Comparison of ENCODE assay signal across 20 cellular contexts in the genomic region with DNA sequence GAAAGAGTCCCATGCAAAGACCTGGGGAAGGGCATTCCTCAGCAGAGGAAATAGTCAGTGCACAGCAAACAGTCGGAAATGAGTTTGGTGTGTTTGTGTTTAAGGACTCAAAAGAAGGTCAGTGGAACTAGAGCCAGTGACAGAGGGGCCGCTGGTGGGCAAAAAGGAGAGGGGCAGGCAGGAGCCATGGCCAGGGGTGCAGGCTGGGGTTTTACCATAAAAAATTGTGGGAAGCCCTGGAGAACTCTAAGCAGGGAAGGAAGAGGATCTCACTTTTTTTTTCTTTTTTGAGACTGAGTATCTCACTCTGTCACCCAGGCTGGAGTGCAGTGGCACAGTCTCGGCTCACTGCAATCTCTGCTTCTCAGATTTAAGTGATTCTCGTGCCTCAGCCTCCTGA.
"Had no signal": no experiment of that assay in that cellular context is flagged by ENCODE, and none has a peak within 500 bp of the region (broad histone marks: within the 10 kb centered on the region; RNA-seq: fewer than 3 reads in every experiment).

No MANE protein-coding gene starts in this region.

- H3K9me3 Mint-ChIP-seq: activated CD4-positive, alpha-beta memory T cell treated with anti-CD3 and anti-CD28 coated beads, Interleukin-2, amount 10 ng/mL, durations not matched to agents 7 days and 5 days; activated CD4-positive, alpha-beta T cell treated with anti-CD3 and anti-CD28 coated beads, Interleukin-2, amount 10 ng/mL, durations not matched to agents 24 days and 14 days; activated naive CD4-positive, alpha-beta T cell treated with anti-CD3 and anti-CD28 coated beads for 36 hours; activated naive CD8-positive, alpha-beta T cell treated with anti-CD3 and anti-CD28 coated beads, Interleukin-2, amount 10 ng/mL, durations not matched to agents 7 days and 5 days; activated T-cell treated with anti-CD3 and anti-CD28 coated beads, Interleukin-2, amount 50 U/mL, for 72 hours; nephron progenitor cell; stimulated activated effector memory CD8-positive, alpha-beta T cell treated with anti-CD3 and anti-CD28 coated beads, Interleukin-12 subunit alpha, Interleukin-12 subunit beta, amount 100 ng/mL, for 72 hours; T-helper 1 cell treated with Interleukin-12 subunit alpha and Interleukin-12 subunit beta and Interleukin-4 antibody, amounts not matched to agents 30 μg/mL and 1 μg/mL, for 36 hours had no signal

- H3K4me3 ChIP-seq: colonic mucosa, lower lobe of right lung, mucosa of descending colon, stomach, testis, upper lobe of left lung had no signal

- H3K4me1 ChIP-seq: colonic mucosa had no signal

- H3K27me3 ChIP-seq: colonic mucosa, testis, upper lobe of left lung had no signal

- H3K27ac ChIP-seq: colonic mucosa, epithelial cell of prostate, lower lobe of right lung, testis, upper lobe of left lung had no signal

- H3K9me3 ChIP-seq: colonic mucosa, lower lobe of right lung, mucosa of descending colon, stomach, testis, upper lobe of left lung had no signal

- H3K36me3 Mint-ChIP-seq: activated naive CD8-positive, alpha-beta T cell treated with anti-CD3 and anti-CD28 coated beads, Interleukin-2, amount 10 ng/mL, durations not matched to agents 7 days and 5 days; stimulated activated effector memory CD8-positive, alpha-beta T cell treated with anti-CD3 and anti-CD28 coated beads, Interleukin-12 subunit alpha, Interleukin-12 subunit beta, amount 100 ng/mL, for 72 hours had no signal

- DNase-seq: activated CD4-positive, alpha-beta memory T cell treated with anti-CD3 and anti-CD28 coated beads, Interleukin-2, amount 10 ng/mL, durations not matched to agents 7 days and 5 days; activated CD4-positive, alpha-beta T cell treated with anti-CD3 and anti-CD28 coated beads, Interleukin-2, amount 10 ng/mL, durations not matched to agents 24 days and 14 days; activated effector memory CD4-positive, alpha-beta T cell treated with Interleukin-2 at 50 U/mL for 16 hours; activated naive CD4-positive, alpha-beta T cell treated with anti-CD3 and anti-CD28 coated beads for 36 hours; activated naive CD8-positive, alpha-beta T cell treated with anti-CD3 and anti-CD28 coated beads, Interleukin-2, amount 10 ng/mL, durations not matched to agents 7 days and 5 days; activated T-cell treated with anti-CD3 and anti-CD28 coated beads, Interleukin-2, amount 50 U/mL, for 72 hours; amniotic stem cell; colonic mucosa; lower lobe of right lung; mesendoderm; nephron progenitor cell; retina; stimulated activated CD4-positive, alpha-beta T cell treated with anti-CD3 and anti-CD28 coated beads, Interleukin-12 subunit alpha, Interleukin-12 subunit beta, amount 100 ng/mL, for 4 hours; stomach; testis; upper lobe of left lung had no signal

- H3K4me1 Mint-ChIP-seq: activated CD4-positive, alpha-beta T cell treated with anti-CD3 and anti-CD28 coated beads, Interleukin-2, amount 10 ng/mL, durations not matched to agents 24 days and 14 days; activated naive CD8-positive, alpha-beta T cell treated with anti-CD3 and anti-CD28 coated beads, Interleukin-2, amount 10 ng/mL, durations not matched to agents 7 days and 5 days; stimulated activated effector memory CD8-positive, alpha-beta T cell treated with anti-CD3 and anti-CD28 coated beads, Interleukin-12 subunit alpha, Interleukin-12 subunit beta, amount 100 ng/mL, for 72 hours had no signal

- H3K27ac Mint-ChIP-seq: activated CD4-positive, alpha-beta memory T cell treated with anti-CD3 and anti-CD28 coated beads, Interleukin-2, amount 10 ng/mL, durations not matched to agents 7 days and 5 days; activated CD4-positive, alpha-beta T cell treated with anti-CD3 and anti-CD28 coated beads, Interleukin-2, amount 10 ng/mL, durations not matched to agents 24 days and 14 days; activated naive CD4-positive, alpha-beta T cell treated with anti-CD3 and anti-CD28 coated beads for 36 hours; activated naive CD8-positive, alpha-beta T cell treated with anti-CD3 and anti-CD28 coated beads, Interleukin-2, amount 10 ng/mL, durations not matched to agents 7 days and 5 days; activated T-cell treated with anti-CD3 and anti-CD28 coated beads, Interleukin-2, amount 50 U/mL, for 72 hours; nephron progenitor cell; stimulated activated effector memory CD8-positive, alpha-beta T cell treated with anti-CD3 and anti-CD28 coated beads, Interleukin-12 subunit alpha, Interleukin-12 subunit beta, amount 100 ng/mL, for 72 hours; T-helper 1 cell treated with Interleukin-12 subunit alpha and Interleukin-12 subunit beta and Interleukin-4 antibody, amounts not matched to agents 30 μg/mL and 1 μg/mL, for 36 hours had no signal

- H3K36me3 ChIP-seq: colonic mucosa, lower lobe of right lung, stomach, upper lobe of left lung had no signal

- H3K4me3 Mint-ChIP-seq: activated CD4-positive, alpha-beta memory T cell treated with anti-CD3 and anti-CD28 coated beads, Interleukin-2, amount 10 ng/mL, durations not matched to agents 7 days and 5 days; activated CD4-positive, alpha-beta T cell treated with anti-CD3 and anti-CD28 coated beads, Interleukin-2, amount 10 ng/mL, durations not matched to agents 24 days and 14 days; activated naive CD4-positive, alpha-beta T cell treated with anti-CD3 and anti-CD28 coated beads for 36 hours; activated naive CD8-positive, alpha-beta T cell treated with anti-CD3 and anti-CD28 coated beads, Interleukin-2, amount 10 ng/mL, durations not matched to agents 7 days and 5 days; activated T-cell treated with anti-CD3 and anti-CD28 coated beads, Interleukin-2, amount 50 U/mL, for 72 hours; nephron progenitor cell; stimulated activated effector memory CD8-positive, alpha-beta T cell treated with anti-CD3 and anti-CD28 coated beads, Interleukin-12 subunit alpha, Interleukin-12 subunit beta, amount 100 ng/mL, for 72 hours; T-helper 1 cell treated with Interleukin-12 subunit alpha and Interleukin-12 subunit beta and Interleukin-4 antibody, amounts not matched to agents 30 μg/mL and 1 μg/mL, for 36 hours had no signal
